25 cellular contexts compared by ENCODE assay signal in the genomic region with DNA sequence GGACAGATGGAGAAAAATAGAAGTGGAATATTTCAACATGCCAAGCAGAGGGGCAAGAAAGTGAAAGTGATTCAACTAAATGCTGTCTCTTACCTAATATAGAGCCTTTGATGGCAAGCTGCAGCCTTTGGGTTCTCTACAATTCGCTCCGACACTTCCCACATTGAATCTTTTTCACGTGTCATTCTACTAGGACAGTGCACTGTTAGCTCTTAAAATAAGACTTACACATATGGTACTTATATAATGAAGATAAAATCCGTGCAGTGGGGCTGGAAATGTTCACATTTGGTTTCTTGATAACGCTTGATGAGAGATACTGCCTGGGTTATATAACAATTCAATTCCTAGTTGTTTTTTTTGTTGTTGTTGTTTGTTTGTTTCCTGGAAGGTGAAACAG.
"Had no signal": no experiment of that assay in that cellular context is flagged by ENCODE, and none has a peak within 500 bp of the region (broad histone marks: within the 10 kb centered on the region; RNA-seq: fewer than 3 reads in every experiment).

No MANE protein-coding gene starts in this region.

- DNase-seq: activated B cell treated with CpG ODN at 0.5 μM for 24 hours; activated CD4-positive, alpha-beta T cell treated with anti-CD3 and anti-CD28 coated beads for 36 hours; activated CD4-positive, alpha-beta T cell treated with anti-CD3 and anti-CD28 coated beads, Interleukin-2, amount 50 U/mL, for 4 hours; activated CD8-positive, alpha-beta memory T cell treated with anti-CD3 and anti-CD28 coated beads for 24 hours; activated CD8-positive, alpha-beta memory T cell treated with anti-CD3 and anti-CD28 coated beads, Interleukin-2, amount 50 U/mL, for 4 hours; activated naive CD4-positive, alpha-beta T cell; activated naive CD8-positive, alpha-beta T cell treated with anti-CD3 and anti-CD28 coated beads for 36 hours; activated T-cell treated with anti-CD3 and anti-CD28 coated beads, Interleukin-2, amount 50 U/mL, for 24 hours; effector memory CD4-positive, alpha-beta T cell; foreskin keratinocyte; immature natural killer cell; kidney glomerular epithelial cell; left lung; mammary epithelial cell; pancreas; psoas muscle; right lobe of liver; small intestine; stimulated activated CD4-positive, alpha-beta T cell treated with anti-CD3 and anti-CD28 coated beads, Interleukin-2, amount 100 ng/mL, for 24 hours; stimulated activated naive CD8-positive, alpha-beta T cell treated with anti-CD3 and anti-CD28 coated beads, Interleukin-15, amount 100 ng/mL, for 72 hours; T1000; transverse colon had no signal

- H3K36me3 ChIP-seq: left lung, neutrophil, pancreas, right lobe of liver, suprapubic skin, transverse colon had no signal

- H3K9me3 ChIP-seq: left lung, neutrophil, pancreas, psoas muscle, right lobe of liver, suprapubic skin, transverse colon had no signal

- H3K27ac ChIP-seq: foreskin keratinocyte, left lung, neutrophil, pancreas, psoas muscle, right lobe of liver, suprapubic skin, transverse colon had no signal

- H3K27me3 ChIP-seq: foreskin keratinocyte, left lung, neutrophil, pancreas, right lobe of liver, suprapubic skin, transverse colon had no signal

- ATAC-seq: activated CD4-positive, alpha-beta T cell treated with anti-CD3 and anti-CD28 coated beads for 36 hours; foreskin keratinocyte; left lung; pancreas; psoas muscle; right lobe of liver; stimulated activated effector memory CD8-positive, alpha-beta T cell treated with anti-CD3 and anti-CD28 coated beads, Interleukin-12 subunit alpha, Interleukin-12 subunit beta, amount 100 ng/mL, for 72 hours; stimulated activated naive CD8-positive, alpha-beta T cell treated with anti-CD3 and anti-CD28 coated beads, Interleukin-15, amount 100 ng/mL, for 72 hours had no signal

- H3K4me3 ChIP-seq: left lung, pancreas, psoas muscle, right lobe of liver, suprapubic skin, transverse colon had no signal

- H3K4me1 ChIP-seq: foreskin keratinocyte, left lung, pancreas, psoas muscle, right lobe of liver, suprapubic skin, transverse colon had no signal
